In the genomic region with DNA sequence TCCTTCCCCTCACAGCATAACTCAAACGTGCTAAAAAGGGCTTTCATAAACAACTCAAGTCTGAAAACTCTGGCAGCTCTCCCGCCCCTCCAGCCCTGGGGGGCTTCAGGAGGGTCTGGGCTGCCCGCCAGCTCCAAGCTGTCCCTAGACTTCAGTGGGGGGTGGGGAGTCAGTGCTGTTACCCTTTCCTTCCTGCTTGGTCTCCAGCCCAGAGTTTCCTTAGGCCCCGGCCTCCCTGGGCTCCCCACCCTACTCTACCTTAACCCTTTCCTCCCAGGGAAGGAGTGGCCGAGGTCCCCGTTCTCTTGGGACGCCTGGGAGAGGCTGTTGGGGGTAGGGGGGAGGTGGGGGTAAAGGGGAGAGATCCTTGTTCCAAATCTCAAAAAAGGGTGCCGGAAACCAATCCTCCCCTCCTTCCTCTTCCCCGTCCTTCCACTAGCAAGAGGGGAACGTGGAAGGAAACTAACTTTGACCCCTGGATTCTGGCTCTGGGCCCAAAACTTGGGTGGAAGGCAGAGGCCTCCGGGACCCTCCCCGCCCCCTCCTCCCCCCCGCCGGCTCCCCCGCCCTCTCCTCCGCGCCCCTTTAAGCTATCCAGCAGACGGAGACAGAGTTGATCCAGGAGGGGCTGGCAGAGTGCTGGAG, we compare ENCODE assay signal across 8 cellular contexts. TPM values are rescaled to one million over a fixed set of nuclear protein-coding genes. Genes with fewer than 3 reads are reported as not detected.
A peak's percentile ranks its signal among the peaks of the same experiment; 100 is the strongest.
DNase-seq lines count a peak whose midpoint lies in the region; ATAC-seq, FAIRE-seq and TF ChIP-seq lines count a peak whose summit lies in the region.

No MANE protein-coding gene starts in this region.

- H3K27me3 Mint-ChIP-seq in stimulated activated naive B cell treated with anti-CD40 and anti-IgM and Interleukin-4, amounts not matched to agents 10 μg/mL and 1 μg/mL and 100 μg/mL, for 72 hours = peaks cover 18 to 33% of the 10 kb centered on the region in 2 donors

- peak overlapping the region; percentile 53 for H3K27ac Mint-ChIP-seq in stimulated activated naive B cell treated with anti-CD40 and anti-IgM and Interleukin-4, amounts not matched to agents 10 μg/mL and 1 μg/mL and 100 μg/mL, for 72 hours

- peaks cover 18% of the 10 kb centered on the region for H3K4me1 ChIP-seq in HUES64 (ENCODE audit: insufficient read depth, low read length)

- no peaks in the 10 kb centered on the region for H3K9me3 ChIP-seq in HUES64 (ENCODE audit: insufficient read depth, low read depth, low read length)

- H3K27me3 ChIP-seq in HUES64 (ENCODE audit: insufficient read depth, low read length) = peaks cover 7% of the 10 kb centered on the region; the same call in 1 of the 2 replicates
- no peaks in the 10 kb centered on the region for H3K27me3 ChIP-seq in bronchial epithelial cell (ENCODE audit: control insufficient read depth, insufficient read depth, low read length)
- H3K27me3 ChIP-seq in kidney epithelial cell (ENCODE audit: control insufficient read depth, insufficient read depth, low read length) = no peaks in the 10 kb centered on the region

- peak overlapping the region; percentile 79 to 83 for H3K4me3 Mint-ChIP-seq in stimulated activated naive B cell treated with anti-CD40 and anti-IgM and Interleukin-4, amounts not matched to agents 10 μg/mL and 1 μg/mL and 100 μg/mL, for 72 hours

- no peak overlapping the region for H3K9ac ChIP-seq in HUES64 (ENCODE audit: low read depth, low read length)

- ATAC-seq in stimulated activated naive B cell treated with anti-CD40 and anti-IgM and Interleukin-4, amounts not matched to agents 10 μg/mL and 1 μg/mL and 100 μg/mL, for 72 hours (replicated peaks) = no peak
- ATAC-seq in HG03175 (IDR thresholded peaks at IDR 0.05; ENCODE audit: unreplicated experiment) = no peak

- no peak for FAIRE-seq in bronchial epithelial cell (lab: Jason Lieb, UNC)

- no peaks in the 10 kb centered on the region for H3K36me3 Mint-ChIP-seq in stimulated activated naive B cell treated with anti-CD40 and anti-IgM and Interleukin-4, amounts not matched to agents 10 μg/mL and 1 μg/mL and 100 μg/mL, for 72 hours

- H3K27ac ChIP-seq in HUES64 (ENCODE audit: low read depth, low read length) = no peak overlapping the region; the same call in 1 of the 2 replicates

- peaks cover 9% of the 10 kb centered on the region in 2 donors for H3K4me1 Mint-ChIP-seq in stimulated activated naive B cell treated with anti-CD40 and anti-IgM and Interleukin-4, amounts not matched to agents 10 μg/mL and 1 μg/mL and 100 μg/mL, for 72 hours

- WGBS in HUES64 = 14% methylated on average over 7 of the region's 18 CpGs

- H3K4me3 ChIP-seq in HUES64 (ENCODE audit: low read length) = peak overlapping the region; percentile 71
- H3K4me3 ChIP-seq in bronchial epithelial cell (ENCODE audit: low read depth, low read length) = peak overlapping the region; percentile 43
- H3K4me3 ChIP-seq in kidney epithelial cell (ENCODE audit: low read depth, low read length) = peak overlapping the region; percentile 58

- TF ChIP-seq CTCF in bronchial epithelial cell (IDR thresholded peaks at IDR 0.05; ENCODE audit: insufficient read depth, low read length, severe bottlenecking) (no peak), kidney epithelial cell (IDR thresholded peaks at IDR 0.05; ENCODE audit: insufficient read depth, low read length, poor library complexity, severe bottlenecking) (no peak)

- H3K36me3 ChIP-seq in HUES64 (ENCODE audit: insufficient read depth, low read length) = no peaks in the 10 kb centered on the region
- H3K36me3 ChIP-seq in bronchial epithelial cell (ENCODE audit: control insufficient read depth, insufficient read depth, low read length) = no peaks in the 10 kb centered on the region
- no peaks in the 10 kb centered on the region for H3K36me3 ChIP-seq in kidney epithelial cell (ENCODE audit: control insufficient read depth, insufficient read depth, low read length)

- H3K9me3 Mint-ChIP-seq in stimulated activated naive B cell treated with anti-CD40 and anti-IgM and Interleukin-4, amounts not matched to agents 10 μg/mL and 1 μg/mL and 100 μg/mL, for 72 hours = no peaks in the 10 kb centered on the region

- no peak for DNase-seq in bronchial epithelial cell (ENCODE audit: low read depth)
- DNase-seq in kidney epithelial cell (ENCODE audit: low read depth) = no peak
- DNase-seq in stimulated activated naive B cell treated with anti-CD40 and anti-IgM and Interleukin-4, amounts not matched to agents 10 μg/mL and 1 μg/mL and 100 μg/mL, for 72 hours = no peak
- no peak for DNase-seq in effector CD8-positive, alpha-beta T cell (lab: John Stamatoyannopoulos, UW)
- no peak for DNase-seq in NK-92 (lab: John Stamatoyannopoulos, UW; ENCODE audit: unreplicated experiment)
- DNase-seq in T-helper 1 cell = no peak

RNA-seq across cellular contexts. Expression of gene NYNRIN, which starts 0.4 kb away (rescaled TPM):
- 10.5 TPM for polyA plus RNA-seq in HUES64 (2013, experiment 1 of 2)
- 13.0 TPM for polyA plus RNA-seq in HUES64 (2013, experiment 2 of 2)
- 2.0 and 2.6 TPM in 2 replicates for total RNA-seq in bronchial epithelial cell
- total RNA-seq in kidney epithelial cell = 6.0 and 6.3 TPM in 2 replicates

RNA-seq across cellular contexts. Expression of gene NFATC4, which starts 30.4 kb away (rescaled TPM):
- 19.3 TPM for polyA plus RNA-seq in HUES64 (2013, experiment 1 of 2)
- polyA plus RNA-seq in HUES64 (2013, experiment 2 of 2) = 28.7 TPM
- total RNA-seq in bronchial epithelial cell (4.7 and 7.3 TPM in 2 replicates), kidney epithelial cell (8.0 and 14.0 TPM in 2 replicates)

RNA-seq across cellular contexts. Expression of gene CBLN3, which starts 31.0 kb away (rescaled TPM):
- polyA plus RNA-seq in HUES64 (2013, experiment 1 of 2) = 0.25 TPM
- polyA plus RNA-seq in HUES64 (2013, experiment 2 of 2) = 0.44 TPM
- total RNA-seq in bronchial epithelial cell (0.38 and 0.53 TPM in 2 replicates), kidney epithelial cell (0.34 and 0.88 TPM in 2 replicates)

RNA-seq across cellular contexts. Expression of gene KHNYN, which starts 31.3 kb away (rescaled TPM):
- 11.2 TPM for polyA plus RNA-seq in HUES64 (2013, experiment 1 of 2)
- polyA plus RNA-seq in HUES64 (2013, experiment 2 of 2) = 15.0 TPM
- 128 and 167 TPM in 2 replicates for total RNA-seq in bronchial epithelial cell
- total RNA-seq in kidney epithelial cell = 44.0 and 47.8 TPM in 2 replicates

RNA-seq across cellular contexts. Expression of gene SDR39U1, which starts 44.2 kb away (rescaled TPM):
- polyA plus RNA-seq in HUES64 (2013, experiment 1 of 2) = 45.6 TPM
- polyA plus RNA-seq in HUES64 (2013, experiment 2 of 2) = 40.9 TPM
- total RNA-seq in bronchial epithelial cell (6.5 and 8.2 TPM in 2 replicates), kidney epithelial cell (29.7 and 44.8 TPM in 2 replicates)
